Comparison of ENCODE assay signal across 9 cellular contexts in genomic region chr6:41778895-41779294, GRCh38. TPM values are rescaled to one million over a fixed set of nuclear protein-coding genes. Genes with fewer than 3 reads are reported as not detected.
DNase-seq lines count a peak whose midpoint lies in the region; ATAC-seq and TF ChIP-seq lines count a peak whose summit lies in the region.
"Had no signal": no experiment of that assay in that cellular context is flagged by ENCODE, and none has a peak within 500 bp of the region (broad histone marks: within the 10 kb centered on the region; RNA-seq: fewer than 3 reads in every experiment).

No MANE protein-coding gene starts in this region.

- TF ChIP-seq CTCF in neural cell (IDR thresholded peaks at IDR 0.05; ENCODE audit: poor library complexity, severe bottlenecking): no peak

- no peaks in the 10 kb centered on the region for H3K9me2 ChIP-seq in neural cell (ENCODE audit: insufficient read depth, low read length)

- ATAC-seq in GM19397 (IDR thresholded peaks at IDR 0.05; ENCODE audit: unreplicated experiment): no peak

- H3K36me3 ChIP-seq in BLaER1 treated with 17β-estradiol and CSF1 and Interleukin-3, amounts not matched to agents 10 nM and 100 nM: peaks cover 13 to 30% (median 23%) of the 10 kb centered on the region in 11 experiments
- no peaks in the 10 kb centered on the region for H3K36me3 ChIP-seq in MG63
- H3K36me3 ChIP-seq in duodenal mucosa (ENCODE audit: control insufficient read depth in 1 of 2, insufficient read depth in 2 of 2, low read length in 2 of 2): peaks cover 14 to 19% of the 10 kb centered on the region in 2 donors
- H3K36me3 ChIP-seq in neural cell (ENCODE audit: insufficient read depth, low read length): no peaks in the 10 kb centered on the region

- no peaks in the 10 kb centered on the region for H3F3A ChIP-seq in neural cell (ENCODE audit: insufficient read depth, low read length, poor library complexity, severe bottlenecking)

- H4K20me1 ChIP-seq in BLaER1 treated with 17β-estradiol and CSF1 and Interleukin-3, amounts not matched to agents 10 nM and 100 nM: peaks cover 0 to 7% (median 0%) of the 10 kb centered on the region in 11 experiments; a peak in 2 of 22 replicates
- H4K20me1 ChIP-seq in neural cell (ENCODE audit: insufficient read depth): no peaks in the 10 kb centered on the region

- peak overlapping the region; percentile 67 to 79 (median 73) for H3K4me3 ChIP-seq in BLaER1 treated with 17β-estradiol and CSF1 and Interleukin-3, amounts not matched to agents 10 nM and 100 nM
- peak overlapping the region; percentile 53 for H3K4me3 ChIP-seq in MG63
- peak overlapping the region; percentile 50 to 72 for H3K4me3 ChIP-seq in duodenal mucosa (ENCODE audit: low read depth in 1 of 2, low read length in 2 of 2)
- peak overlapping the region; percentile 80 for H3K4me3 ChIP-seq in neural cell (ENCODE audit: low read length)

- H3K9ac ChIP-seq in BLaER1 treated with 17β-estradiol and CSF1 and Interleukin-3, amounts not matched to agents 10 nM and 100 nM: peak overlapping the region; percentile 73 to 84 (median 82)
- H3K9ac ChIP-seq in duodenal mucosa (ENCODE audit: low read depth in 1 of 2, low read length in 2 of 2) (peak overlapping the region; percentile 50 to 61), neural cell (ENCODE audit: low read length) (peak overlapping the region; percentile 79)

- peak overlapping the region; percentile 93 to 99 (median 97) for H3K4me2 ChIP-seq in BLaER1 treated with 17β-estradiol and CSF1 and Interleukin-3, amounts not matched to agents 10 nM and 100 nM
- H3K4me2 ChIP-seq in neural cell (ENCODE audit: low read length): peak overlapping the region; percentile 81

- peak overlapping the region; percentile 40 for H2AFZ ChIP-seq in neural cell (ENCODE audit: low read depth, low read length)

- H3K27me3 ChIP-seq in BLaER1 treated with 17β-estradiol and CSF1 and Interleukin-3, amounts not matched to agents 10 nM and 100 nM: peaks cover 0 to 7% (median 0%) of the 10 kb centered on the region in 11 experiments; a peak in 3 of 22 replicates
- H3K27me3 ChIP-seq in MG63 (no peaks in the 10 kb centered on the region), duodenal mucosa (ENCODE audit: control insufficient read depth in 1 of 2, insufficient read depth in 2 of 2, low read length in 2 of 2) (no peaks in the 10 kb centered on the region), neural cell (ENCODE audit: insufficient read depth, low read depth, low read length) (no peaks in the 10 kb centered on the region)

- H3K9me3 ChIP-seq in BLaER1 treated with 17β-estradiol and CSF1 and Interleukin-3, amounts not matched to agents 10 nM and 100 nM (replicated peaks in 1 of 11): no peaks in the 10 kb centered on the region
- H3K9me3 ChIP-seq in MG63 (no peaks in the 10 kb centered on the region), duodenal mucosa (ENCODE audit: control insufficient read depth in 1 of 2, low read length in 2 of 2) (no peaks in the 10 kb centered on the region), neural cell (ENCODE audit: low read length) (no peaks in the 10 kb centered on the region)

- TF ChIP-seq RAD21 in neural cell (conservative IDR thresholded peaks at IDR 0.05): no peak

- no peak for TF ChIP-seq EP300 in neural cell (conservative IDR thresholded peaks at IDR 0.05; ENCODE audit: poor library complexity, severe bottlenecking)

- no peaks in the 10 kb centered on the region for H3K79me2 ChIP-seq in neural cell (replicated peaks; ENCODE audit: insufficient read depth, low read length)

- DNase-seq in MG63: no peak
- no peak for DNase-seq in effector CD4-positive, alpha-beta T cell
- no peak for DNase-seq in NCI-H1048 (lab: John Stamatoyannopoulos, UW)
- DNase-seq in activated CD4-positive, alpha-beta T cell treated with anti-CD3 and anti-CD28 coated beads, Interleukin-2, amount 50 U/mL, for 4 hours: no peak

- peaks cover 35 to 50% (median 41%) of the 10 kb centered on the region in 10 experiments for H3K4me1 ChIP-seq in BLaER1 treated with 17β-estradiol and CSF1 and Interleukin-3, amounts not matched to agents 10 nM and 100 nM
- H3K4me1 ChIP-seq in duodenal mucosa (ENCODE audit: control insufficient read depth in 1 of 2, insufficient read depth in 2 of 2, low read length in 2 of 2): peaks cover 20 to 29% of the 10 kb centered on the region in 2 donors

- H3K27ac ChIP-seq in BLaER1 treated with 17β-estradiol and CSF1 and Interleukin-3, amounts not matched to agents 10 nM and 100 nM: peak overlapping the region in 4 of 11 experiments; percentile 49 to 73 (median 64); a peak in 4 of 22 replicates
- no peak overlapping the region for H3K27ac ChIP-seq in duodenal mucosa (ENCODE audit: low read depth, low read length)
- H3K27ac ChIP-seq in neural cell (ENCODE audit: low read length): no peak overlapping the region

TF ChIP-seq in neural cell, 6 proteins besides CTCF, POLR2A, EP300 and RAD21:
- no peak for TF ChIP-seq POLR2AphosphoS5 (IDR thresholded peaks at IDR 0.05)
- no peak for TF ChIP-seq SMC3 (conservative IDR thresholded peaks at IDR 0.05; ENCODE audit: poor library complexity)
- TF ChIP-seq TAF1 (IDR thresholded peaks at IDR 0.05; ENCODE audit: low read depth): no peak
- TF ChIP-seq EZH2 (IDR thresholded peaks at IDR 0.05; ENCODE audit: borderline replicate concordance, insufficient read depth, low read length, poor library complexity, severe bottlenecking): no peak

RNA-seq across cellular contexts. Expression of gene FRS3, which starts 0.8 kb away (rescaled TPM):
- 0.49 TPM in 1 of 2 replicates, not detected in the other for total RNA-seq in MG63 (2014; rRNA removed; shearing (Covaris generic); ENCODE audit: low replicate concordance)
- 14.7 and 15.7 TPM in 2 replicates for polyA plus RNA-seq in neural cell
- 11.0 and 17.3 TPM in 2 replicates for polyA minus RNA-seq in neural cell

RNA-seq across cellular contexts. Expression of gene PRICKLE4, which starts 1.7 kb away (rescaled TPM):
- total RNA-seq in MG63 (2014; rRNA removed; shearing (Covaris generic); ENCODE audit: low replicate concordance): not detected in 2 replicates
- polyA plus RNA-seq in neural cell: 1.3 TPM in 1 of 2 replicates, not detected in the other
- not detected in 2 replicates for polyA minus RNA-seq in neural cell

RNA-seq across cellular contexts. Expression of gene TOMM6, which starts 8.6 kb away (rescaled TPM):
- total RNA-seq in MG63 (2014; rRNA removed; shearing (Covaris generic); ENCODE audit: low replicate concordance): 125 and 201 TPM in 2 replicates
- polyA plus RNA-seq in neural cell: 130 and 184 TPM in 2 replicates
- 42.4 and 43.1 TPM in 2 replicates for polyA minus RNA-seq in neural cell

RNA-seq across cellular contexts. Expression of gene PGC, which starts 31.7 kb away (rescaled TPM):
- total RNA-seq in MG63 (2014; rRNA removed; shearing (Covaris generic); ENCODE audit: low replicate concordance): not detected in 2 replicates
- not detected in 2 replicates for polyA plus RNA-seq in neural cell
- not detected in 2 replicates for polyA minus RNA-seq in neural cell
- total RNA-seq: posterior vena cava had no signal

RNA-seq across cellular contexts. Expression of gene TFEB, which starts 43.5 kb away (rescaled TPM):
- 4.4 and 5.2 TPM in 2 replicates for total RNA-seq in MG63 (2014; rRNA removed; shearing (Covaris generic); ENCODE audit: low replicate concordance)
- polyA plus RNA-seq in neural cell: 0.24 and 0.46 TPM in 2 replicates
- 1.2 and 2.7 TPM in 2 replicates for polyA minus RNA-seq in neural cell
